9 cellular contexts compared by ENCODE assay signal in the genomic region with DNA sequence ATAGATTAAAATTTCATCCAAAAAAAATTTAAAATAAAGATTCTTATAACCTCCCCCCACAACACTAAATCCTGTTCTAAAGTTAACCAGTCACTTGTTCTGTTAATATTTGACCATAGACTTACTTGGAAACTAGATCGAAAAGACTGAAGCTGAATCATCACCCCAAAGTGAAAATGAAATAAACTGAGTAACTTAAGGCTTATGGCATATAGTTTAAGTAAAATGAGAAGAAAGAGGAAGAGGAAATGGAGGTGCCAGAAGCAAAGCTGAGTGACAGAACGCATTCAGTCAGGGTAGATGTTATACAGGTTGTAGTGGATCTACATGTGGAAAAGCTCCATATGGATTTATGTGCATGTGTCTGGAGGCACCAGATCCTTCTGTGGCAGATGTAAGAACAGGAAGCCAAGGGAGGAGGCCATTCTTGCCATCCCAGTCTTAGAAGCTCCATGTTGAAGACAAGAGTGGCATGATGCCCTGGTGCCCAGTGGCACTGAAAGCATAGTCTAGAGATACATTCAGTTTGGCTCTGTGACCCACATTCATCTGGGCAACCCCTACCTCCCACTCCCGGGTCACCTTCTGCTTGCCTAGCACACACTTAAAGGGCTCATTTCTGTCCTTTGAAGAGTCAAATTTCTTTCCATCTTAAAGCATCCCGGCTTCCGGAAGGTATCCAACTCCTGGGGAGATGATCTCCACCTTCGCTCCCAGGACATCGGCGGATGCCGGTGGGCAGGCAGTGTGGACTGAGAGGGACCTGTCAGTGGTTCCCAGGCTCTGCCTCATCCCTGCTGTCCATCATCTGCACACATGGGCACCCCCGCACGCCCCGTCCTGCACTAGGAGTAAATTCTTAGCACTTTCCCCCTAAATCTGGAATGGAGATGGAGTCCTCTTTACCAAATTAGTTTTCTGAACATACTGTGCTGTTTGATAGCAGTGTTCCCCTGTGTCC.
A peak's percentile ranks its signal among the peaks of the same experiment; 100 is the strongest.
DNase-seq lines count a peak whose midpoint lies in the region; ATAC-seq lines count a peak whose summit lies in the region.
"Had no signal": no experiment of that assay in that cellular context is flagged by ENCODE, and none has a peak within 500 bp of the region (broad histone marks: within the 10 kb centered on the region; RNA-seq: fewer than 3 reads in every experiment).

No MANE protein-coding gene starts in this region.

- H3K9me3 Mint-ChIP-seq in activated T-cell treated with anti-CD3 and anti-CD28 coated beads, Interleukin-2, amount 50 U/mL, for 24 hours: peaks cover 5% of the 10 kb centered on the region
- H3K9me3 Mint-ChIP-seq in activated CD8-positive, alpha-beta memory T cell treated with anti-CD3 and anti-CD28 coated beads, Interleukin-2, amount 10 ng/mL, durations not matched to agents 7 days and 5 days (ENCODE audit: low read depth): peaks cover 3% of the 10 kb centered on the region
- no peaks in the 10 kb centered on the region for H3K9me3 Mint-ChIP-seq in stimulated activated memory B cell treated with anti-CD40 and anti-IgM and Interleukin-4, amounts not matched to agents 10 μg/mL and 1 μg/mL and 100 μg/mL, for 72 hours

- peak; percentile 76 for ATAC-seq in HG02970 (IDR thresholded peaks at IDR 0.05; ENCODE audit: low FRiP score, unreplicated experiment)
- ATAC-seq in activated CD8-positive, alpha-beta memory T cell treated with anti-CD3 and anti-CD28 coated beads, Interleukin-2, amount 10 ng/mL, durations not matched to agents 7 days and 5 days: peak; percentile 66
- peak; percentile 53 for ATAC-seq in stimulated activated memory B cell treated with anti-CD40 and anti-IgM and Interleukin-4, amounts not matched to agents 10 μg/mL and 1 μg/mL and 100 μg/mL, for 72 hours
- no peak for ATAC-seq in GM18873 (IDR thresholded peaks at IDR 0.05; ENCODE audit: low FRiP score, unreplicated experiment)

- peaks cover 48% of the 10 kb centered on the region for H3K4me1 Mint-ChIP-seq in activated T-cell treated with anti-CD3 and anti-CD28 coated beads, Interleukin-2, amount 50 U/mL, for 24 hours (ENCODE audit: low read depth)
- peaks cover 29% of the 10 kb centered on the region for H3K4me1 Mint-ChIP-seq in activated CD8-positive, alpha-beta memory T cell treated with anti-CD3 and anti-CD28 coated beads, Interleukin-2, amount 10 ng/mL, durations not matched to agents 7 days and 5 days
- H3K4me1 Mint-ChIP-seq in stimulated activated memory B cell treated with anti-CD40 and anti-IgM and Interleukin-4, amounts not matched to agents 10 μg/mL and 1 μg/mL and 100 μg/mL, for 72 hours: peaks cover 16% of the 10 kb centered on the region

- H3K4me3 Mint-ChIP-seq in activated T-cell treated with anti-CD3 and anti-CD28 coated beads, Interleukin-2, amount 50 U/mL, for 24 hours: peak overlapping the region; percentile 16
- H3K4me3 Mint-ChIP-seq in activated CD8-positive, alpha-beta memory T cell treated with anti-CD3 and anti-CD28 coated beads, Interleukin-2, amount 10 ng/mL, durations not matched to agents 7 days and 5 days: peak overlapping the region; percentile 4
- H3K4me3 Mint-ChIP-seq in stimulated activated memory B cell treated with anti-CD40 and anti-IgM and Interleukin-4, amounts not matched to agents 10 μg/mL and 1 μg/mL and 100 μg/mL, for 72 hours: no peak overlapping the region

- no peaks in the 10 kb centered on the region for H3K27me3 Mint-ChIP-seq in activated T-cell treated with anti-CD3 and anti-CD28 coated beads, Interleukin-2, amount 50 U/mL, for 24 hours
- H3K27me3 Mint-ChIP-seq in activated CD8-positive, alpha-beta memory T cell treated with anti-CD3 and anti-CD28 coated beads, Interleukin-2, amount 10 ng/mL, durations not matched to agents 7 days and 5 days: no peaks in the 10 kb centered on the region
- no peaks in the 10 kb centered on the region for H3K27me3 Mint-ChIP-seq in stimulated activated memory B cell treated with anti-CD40 and anti-IgM and Interleukin-4, amounts not matched to agents 10 μg/mL and 1 μg/mL and 100 μg/mL, for 72 hours

- CTCF ChIA-PET in activated CD8-positive, alpha-beta memory T cell treated with anti-CD3 and anti-CD28 coated beads, Interleukin-2, amount 10 ng/mL, durations not matched to agents 7 days and 5 days (lab: Charles Lee): interaction anchor here (0.7 to 1.7 kb wide), 3 partner anchors 11 to 122 kb away, joined by 4 to 5 read pairs (median 4); no protein-coding TSS in a partner anchor

- peak; percentile 48 for DNase-seq in activated T-cell treated with anti-CD3 and anti-CD28 coated beads, Interleukin-2, amount 50 U/mL, for 24 hours
- DNase-seq in activated T-cell treated with anti-CD3 and anti-CD28 coated beads for 4 hours: no peak
- no peak for DNase-seq in activated CD8-positive, alpha-beta memory T cell treated with anti-CD3 and anti-CD28 coated beads, Interleukin-2, amount 10 ng/mL, durations not matched to agents 7 days and 5 days
- DNase-seq in NCI-H1417 treated with DMSO at 0.1 percent for 48 hours (lab: John Stamatoyannopoulos, UW): no peak
- DNase-seq in NCI-H1092 (lab: John Stamatoyannopoulos, UW): no peak
- DNase-seq: NCI-H2171 treated with DMSO at 0.1 percent for 48 hours had no signal

- H3K36me3 Mint-ChIP-seq in activated T-cell treated with anti-CD3 and anti-CD28 coated beads, Interleukin-2, amount 50 U/mL, for 24 hours (ENCODE audit: low read depth): peaks cover 11% of the 10 kb centered on the region
- peaks cover 23% of the 10 kb centered on the region for H3K36me3 Mint-ChIP-seq in activated CD8-positive, alpha-beta memory T cell treated with anti-CD3 and anti-CD28 coated beads, Interleukin-2, amount 10 ng/mL, durations not matched to agents 7 days and 5 days
- peaks cover 9% of the 10 kb centered on the region for H3K36me3 Mint-ChIP-seq in stimulated activated memory B cell treated with anti-CD40 and anti-IgM and Interleukin-4, amounts not matched to agents 10 μg/mL and 1 μg/mL and 100 μg/mL, for 72 hours

- peak overlapping the region; percentile 94 for H3K27ac Mint-ChIP-seq in activated T-cell treated with anti-CD3 and anti-CD28 coated beads, Interleukin-2, amount 50 U/mL, for 24 hours
- H3K27ac Mint-ChIP-seq in activated CD8-positive, alpha-beta memory T cell treated with anti-CD3 and anti-CD28 coated beads, Interleukin-2, amount 10 ng/mL, durations not matched to agents 7 days and 5 days: peak overlapping the region; percentile 71
- peak overlapping the region; percentile 22 for H3K27ac Mint-ChIP-seq in stimulated activated memory B cell treated with anti-CD40 and anti-IgM and Interleukin-4, amounts not matched to agents 10 μg/mL and 1 μg/mL and 100 μg/mL, for 72 hours

Comparison
In these comparisons a context has a peak if more than half of its experiments do, and no peak if none do; other contexts are left out.
1. H3K27ac Mint-ChIP-seq: peak in every context shown above with its lines; median percentile 94 in activated T-cell treated with anti-CD3 and anti-CD28 coated beads, Interleukin-2, amount 50 U/mL, for 24 hours; 71 in activated CD8-positive, alpha-beta memory T cell treated with anti-CD3 and anti-CD28 coated beads, Interleukin-2, amount 10 ng/mL, durations not matched to agents 7 days and 5 days; 22 in stimulated activated memory B cell treated with anti-CD40 and anti-IgM and Interleukin-4, amounts not matched to agents 10 μg/mL and 1 μg/mL and 100 μg/mL, for 72 hours.